21 cellular contexts compared by ENCODE assay signal in the genomic region with DNA sequence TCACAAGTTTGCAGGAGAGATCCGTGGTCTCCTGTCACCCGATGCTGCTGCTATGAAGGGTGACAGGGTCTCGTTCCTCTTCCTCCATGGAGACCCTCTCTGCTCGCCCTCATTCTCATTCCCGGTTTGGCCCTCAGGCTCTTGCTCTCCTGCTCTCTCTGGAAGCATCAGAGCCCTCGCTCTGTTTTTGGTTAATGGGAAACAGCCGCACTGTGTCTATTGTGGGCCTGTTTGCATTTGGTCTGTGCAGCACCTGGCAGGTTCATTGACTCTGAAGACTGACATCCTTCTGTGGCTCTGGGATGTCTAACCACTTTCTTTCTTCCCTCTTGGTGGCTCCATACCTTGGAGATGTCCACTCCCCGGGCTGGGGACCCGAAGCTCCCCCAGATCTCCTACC. TPM values are rescaled to one million over a fixed set of nuclear protein-coding genes. Genes with fewer than 3 reads are reported as not detected.
"Had no signal": no experiment of that assay in that cellular context is flagged by ENCODE, and none has a peak within 500 bp of the region (broad histone marks: within the 10 kb centered on the region; RNA-seq: fewer than 3 reads in every experiment).

No MANE protein-coding gene starts in this region.

- ATAC-seq: activated CD4-positive, CD25-positive, alpha-beta regulatory T cell treated with anti-CD3 and anti-CD28 coated beads, Interleukin-2, amount 50 U/mL, for 24 hours; gastrocnemius medialis; left cardiac atrium; right lobe of liver had no signal

- H3K4me3 Mint-ChIP-seq: activated CD4-positive, alpha-beta memory T cell treated with anti-CD3 and anti-CD28 coated beads, Interleukin-2, amount 10 ng/mL, durations not matched to agents 7 days and 5 days; activated CD4-positive, alpha-beta T cell treated with anti-CD3 and anti-CD28 coated beads, Interleukin-2, amount 10 ng/mL, durations not matched to agents 24 days and 14 days; activated T-helper 1 cell treated with anti-CD3 and anti-CD28 coated beads, Interleukin-12 subunit alpha, Interleukin-12 subunit beta, Interleukin-2, Interleukin-4 antibody, amounts not matched to agents 30 ng/mL and 10 ng/mL and 1 ng/mL, durations not matched to agents 14 hours and 24 hours and 36 hours; endodermal cell; memory B cell; neural crest cell; T-helper 1 cell treated with Interleukin-12 subunit alpha and Interleukin-12 subunit beta and Interleukin-4 antibody, amounts not matched to agents 30 μg/mL and 1 μg/mL, for 36 hours had no signal

- H3K27ac Mint-ChIP-seq: activated CD4-positive, alpha-beta memory T cell treated with anti-CD3 and anti-CD28 coated beads, Interleukin-2, amount 10 ng/mL, durations not matched to agents 7 days and 5 days; activated CD4-positive, alpha-beta T cell treated with anti-CD3 and anti-CD28 coated beads, Interleukin-2, amount 10 ng/mL, durations not matched to agents 24 days and 14 days; activated T-helper 1 cell treated with anti-CD3 and anti-CD28 coated beads, Interleukin-12 subunit alpha, Interleukin-12 subunit beta, Interleukin-2, Interleukin-4 antibody, amounts not matched to agents 30 ng/mL and 10 ng/mL and 1 ng/mL, durations not matched to agents 14 hours and 24 hours and 36 hours; endodermal cell; memory B cell; T-helper 1 cell treated with Interleukin-12 subunit alpha and Interleukin-12 subunit beta and Interleukin-4 antibody, amounts not matched to agents 30 μg/mL and 1 μg/mL, for 36 hours had no signal

- H3K4me1 Mint-ChIP-seq: endodermal cell, neural crest cell had no signal

- DNase-seq: activated CD4-positive, alpha-beta memory T cell treated with anti-CD3 and anti-CD28 coated beads, Interleukin-2, amount 10 ng/mL, durations not matched to agents 7 days and 5 days; activated CD4-positive, alpha-beta T cell treated with anti-CD3 and anti-CD28 coated beads, Interleukin-2, amount 10 ng/mL, durations not matched to agents 24 days and 14 days; activated gamma-delta T cell; amygdala; cortex of kidney; endodermal cell; esophagus squamous epithelium; gastrocnemius medialis; hippocampal formation; left cardiac atrium; occipital lobe; right lobe of liver; stimulated activated CD4-positive, alpha-beta T cell treated with anti-CD3 and anti-CD28 coated beads, Interleukin-1b, Interleukin-23, amount 100 ng/mL, for 48 hours; stomach had no signal

RNA-seq across cellular contexts. Expression of gene FAM163B, which starts 12.7 kb away (rescaled TPM):
- total RNA-seq: activated CD4-positive, alpha-beta memory T cell treated with anti-CD3 and anti-CD28 coated beads, Interleukin-2, amount 10 ng/mL, durations not matched to agents 7 days and 5 days; activated CD4-positive, alpha-beta T cell treated with anti-CD3 and anti-CD28 coated beads, Interleukin-2, amount 10 ng/mL, durations not matched to agents 24 days and 14 days; activated naive CD4-positive, alpha-beta T cell treated with anti-CD3 and anti-CD28 coated beads, Interleukin-2, amount 50 U/mL, for 72 hours; activated T-helper 1 cell treated with anti-CD3 and anti-CD28 coated beads, Interleukin-12 subunit alpha, Interleukin-12 subunit beta, Interleukin-2, Interleukin-4 antibody, amounts not matched to agents 30 ng/mL and 10 ng/mL and 1 ng/mL, durations not matched to agents 14 hours and 24 hours and 36 hours; endodermal cell; esophagus squamous epithelium; gastrocnemius medialis; neural crest cell; stomach; suprapubic skin had no signal

RNA-seq across cellular contexts. Expression of gene DBH, which starts 14.3 kb away (rescaled TPM):
- total RNA-seq: activated CD4-positive, alpha-beta memory T cell treated with anti-CD3 and anti-CD28 coated beads, Interleukin-2, amount 10 ng/mL, durations not matched to agents 7 days and 5 days; activated CD4-positive, alpha-beta T cell treated with anti-CD3 and anti-CD28 coated beads, Interleukin-2, amount 10 ng/mL, durations not matched to agents 24 days and 14 days; activated naive CD4-positive, alpha-beta T cell treated with anti-CD3 and anti-CD28 coated beads, Interleukin-2, amount 50 U/mL, for 72 hours; activated T-helper 1 cell treated with anti-CD3 and anti-CD28 coated beads, Interleukin-12 subunit alpha, Interleukin-12 subunit beta, Interleukin-2, Interleukin-4 antibody, amounts not matched to agents 30 ng/mL and 10 ng/mL and 1 ng/mL, durations not matched to agents 14 hours and 24 hours and 36 hours; endodermal cell; esophagus squamous epithelium; gastrocnemius medialis; left cardiac atrium; occipital lobe; suprapubic skin had no signal
